16 cellular contexts compared by ENCODE assay signal in genomic region chr13:90545070-90545840, GRCh38.
DNase-seq lines count a peak whose midpoint lies in the region; TF ChIP-seq lines count a peak whose summit lies in the region.
"Had no signal": no experiment of that assay in that cellular context is flagged by ENCODE, and none has a peak within 500 bp of the region (broad histone marks: within the 10 kb centered on the region; RNA-seq: fewer than 3 reads in every experiment).

No MANE protein-coding gene starts in this region.

- H3K27ac ChIP-seq in RWPE1: no peak overlapping the region
- H3K27ac ChIP-seq: colonic mucosa, SJCRH30 had no signal

- no peak for TF ChIP-seq CTCF in RWPE1 (conservative IDR thresholded peaks at IDR 0.05; ENCODE audit: low read depth)

- POLR2A ChIA-PET in RWPE1 (lab: Yijun Ruan, JAX; ENCODE audit: low non-redundant PET): no interaction called here

- CTCF ChIA-PET in RWPE1 (lab: Yijun Ruan, JAX): no interaction called here

- DNase-seq in ELR (ENCODE audit: low read depth): peak; percentile 16
- peak; percentile 23 for DNase-seq in NCI-H128 (lab: John Stamatoyannopoulos, UW; ENCODE audit: unreplicated experiment)
- peak; percentile 1 for DNase-seq in RWPE1 (ENCODE audit: low spot score)
- DNase-seq in iris pigment epithelial cell (ENCODE audit: low read depth): peak; percentile 45
- no peak for DNase-seq in activated naive CD4-positive, alpha-beta T cell (lab: John Stamatoyannopoulos, UW)
- DNase-seq in stimulated activated CD4-positive, alpha-beta T cell treated with anti-CD3 and anti-CD28 coated beads, Interleukin-12 subunit alpha, Interleukin-12 subunit beta, amount 100 ng/mL, for 4 hours: no peak
- no peak for DNase-seq in activated T-cell treated with anti-CD3 and anti-CD28 coated beads, Interleukin-2, amount 50 U/mL, for 1 hour
- no peak for DNase-seq in activated gamma-delta T cell (lab: John Stamatoyannopoulos, UW)
- DNase-seq: activated T-cell treated with anti-CD3 and anti-CD28 coated beads, Interleukin-2, amount 50 U/mL, for 72 hours; colonic mucosa; immature natural killer cell; Karpas-422; NCI-H2107; retina; substantia nigra had no signal

Comparison
In these comparisons a context has a peak if more than half of its experiments do, and no peak if none do; other contexts are left out.
1. DNase-seq: peak in ELR (single experiment), NCI-H128 (single experiment), RWPE1 (single experiment) and iris pigment epithelial cell (single experiment); none in activated naive CD4-positive, alpha-beta T cell (0 of 4), stimulated activated CD4-positive, alpha-beta T cell treated with anti-CD3 and anti-CD28 coated beads, Interleukin-12 subunit alpha, Interleukin-12 subunit beta, amount 100 ng/mL, for 4 hours (single experiment), activated T-cell treated with anti-CD3 and anti-CD28 coated beads, Interleukin-2, amount 50 U/mL, for 1 hour (single experiment) and activated gamma-delta T cell (single experiment).